In the genomic region with DNA sequence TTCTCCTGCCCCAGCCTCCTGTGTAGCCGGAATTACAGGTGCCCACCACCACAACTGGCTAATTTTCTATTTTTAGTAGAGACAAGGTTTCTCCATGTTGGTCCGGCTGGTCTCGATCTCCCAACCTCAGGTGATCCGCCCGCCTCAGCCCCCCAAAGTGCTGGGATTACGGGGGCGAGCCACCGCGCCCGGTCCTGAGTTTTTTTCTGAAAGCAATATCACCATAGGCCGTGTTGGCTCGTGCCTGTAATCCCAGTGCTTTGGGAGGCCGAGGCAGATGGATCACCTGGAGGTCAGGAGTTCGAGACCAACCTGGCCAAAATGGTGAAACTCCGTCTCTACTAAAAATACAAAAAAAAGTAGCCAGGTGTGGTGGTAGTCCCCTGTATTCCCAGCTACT, we compare ENCODE assay signal across 33 cellular contexts.
"Had no signal": no experiment of that assay in that cellular context is flagged by ENCODE, and none has a peak within 500 bp of the region (broad histone marks: within the 10 kb centered on the region; RNA-seq: fewer than 3 reads in every experiment).

No MANE protein-coding gene starts in this region.

- FAIRE-seq: astrocyte, bronchial epithelial cell had no signal

- DNase-seq: activated effector memory CD4-positive, alpha-beta T cell treated with anti-CD3 and anti-CD28 coated beads, Interleukin-2, amount 50 U/mL, for 16 hours; activated effector memory CD4-positive, alpha-beta T cell treated with Interleukin-2 at 50 U/mL for 16 hours; activated gamma-delta T cell; activated naive CD4-positive, alpha-beta T cell; activated naive CD4-positive, alpha-beta T cell treated with anti-CD3 and anti-CD28 coated beads for 36 hours; activated naive CD4-positive, alpha-beta T cell treated with anti-CD3 and anti-CD28 coated beads, Interleukin-2, amount 10 ng/mL, durations not matched to agents 7 days and 5 days; activated naive CD4-positive, alpha-beta T cell treated with anti-CD3 and anti-CD28 coated beads, Interleukin-2, amount 50 U/mL, for 16 hours; activated naive CD4-positive, alpha-beta T cell treated with Interleukin-2 at 50 U/mL for 16 hours; activated naive CD8-positive, alpha-beta T cell treated with anti-CD3 and anti-CD28 coated beads for 36 hours; activated naive CD8-positive, alpha-beta T cell treated with anti-CD3 and anti-CD28 coated beads, Interleukin-2, amount 10 ng/mL, durations not matched to agents 7 days and 5 days; activated naive CD8-positive, alpha-beta T cell treated with anti-CD3 and anti-CD28 coated beads, Interleukin-2, amount 50 U/mL, for 24 hours; activated T-cell treated with anti-CD3 and anti-CD28 coated beads for 4 hours; activated T-cell treated with anti-CD3 and anti-CD28 coated beads, Interleukin-2, amount 50 U/mL, for 1 hour; activated T-cell treated with anti-CD3 and anti-CD28 coated beads, Interleukin-2, amount 50 U/mL, for 24 hours; activated T-cell treated with anti-CD3 and anti-CD28 coated beads, Interleukin-2, amount 50 U/mL, for 4 hours; activated T-cell treated with anti-CD3 and anti-CD28 coated beads, Interleukin-2, amount 50 U/mL, for 48 hours; activated T-cell treated with anti-CD3 and anti-CD28 coated beads, Interleukin-2, amount 50 U/mL, for 72 hours; adrenal gland; amniotic stem cell; anterior cingulate cortex; aorta; body of pancreas; brain microvascular endothelial cell; caudate nucleus; central memory CD4-positive, alpha-beta T cell; cerebellar nuclear complex had no signal

- H3K4me3 ChIP-seq: adrenal gland, ascending aorta, body of pancreas, breast epithelium, cardiac muscle cell had no signal

- H3K9me3 ChIP-seq: adrenal gland, ascending aorta, body of pancreas, breast epithelium had no signal

- H3K4me1 ChIP-seq: adrenal gland, ascending aorta, body of pancreas, breast epithelium had no signal

- H3K27me3 ChIP-seq: adrenal gland, ascending aorta, body of pancreas, brain microvascular endothelial cell, breast epithelium, cardiac muscle cell had no signal

- ATAC-seq: activated naive CD4-positive, alpha-beta T cell treated with anti-CD3 and anti-CD28 coated beads, Interleukin-2, amount 50 U/mL, for 72 hours; activated naive CD8-positive, alpha-beta T cell treated with anti-CD3 and anti-CD28 coated beads, Interleukin-2, amount 50 U/mL, for 24 hours; activated T-cell treated with anti-CD3 and anti-CD28 coated beads, Interleukin-2, amount 50 U/mL, for 4 hours; activated T-cell treated with anti-CD3 and anti-CD28 coated beads, Interleukin-2, amount 50 U/mL, for 72 hours; activated T-helper 17 cell treated with anti-CD3 and anti-CD28 coated beads, Interleukin-2, amount 50 U/mL, for 72 hours; body of pancreas had no signal

- H3K36me3 ChIP-seq: adrenal gland, ascending aorta, brain microvascular endothelial cell, breast epithelium, cardiac muscle cell had no signal

- H3K27ac ChIP-seq: adrenal gland, ascending aorta, body of pancreas, brain microvascular endothelial cell, breast epithelium, cardiac muscle cell had no signal
